Comparison of ENCODE assay signal across 8 cellular contexts in the genomic region with DNA sequence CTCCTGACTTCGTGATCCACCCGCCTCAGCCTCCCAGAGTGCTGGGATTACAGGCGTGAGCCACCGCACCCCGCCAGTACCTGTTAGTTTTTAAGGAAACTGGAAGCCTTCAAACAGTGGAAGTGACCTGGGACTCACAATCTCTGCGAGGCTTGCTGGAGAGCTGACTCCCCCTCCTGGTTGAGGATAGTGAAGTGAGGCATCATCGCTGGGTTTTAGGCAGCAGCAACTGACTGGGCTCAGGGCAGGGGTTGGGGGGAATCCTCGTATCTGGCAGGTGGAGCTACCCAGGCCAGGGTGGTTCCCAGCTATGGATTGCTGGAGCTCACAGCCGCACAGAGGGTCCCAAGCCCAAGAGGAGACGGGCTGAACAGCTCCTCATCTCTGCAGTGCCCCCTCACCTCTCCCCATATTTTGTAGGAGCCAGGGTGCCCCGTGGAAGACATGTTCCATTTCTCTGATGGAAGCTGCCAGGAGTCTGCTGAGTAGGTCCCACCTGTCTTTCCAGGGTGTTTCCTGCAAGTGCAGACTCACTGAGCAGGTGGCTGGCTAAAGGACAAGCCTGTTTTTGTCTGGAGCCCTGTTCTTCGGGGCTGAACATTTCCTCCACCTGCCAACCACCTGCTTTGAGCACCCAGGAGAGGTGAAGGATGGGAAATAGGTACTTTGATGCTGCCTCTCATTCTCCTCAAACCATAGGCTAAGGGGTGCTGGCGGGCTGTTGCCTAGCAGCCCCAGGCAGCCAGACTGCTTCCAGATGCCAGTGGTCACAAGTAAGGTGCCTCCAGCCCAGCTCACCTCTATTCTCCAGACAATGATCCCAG. TPM values are rescaled to one million over a fixed set of nuclear protein-coding genes. Genes with fewer than 3 reads are reported as not detected.
DNase-seq lines count a peak whose midpoint lies in the region; ATAC-seq and TF ChIP-seq lines count a peak whose summit lies in the region.

No MANE protein-coding gene starts in this region.

- intact Hi-C loops in posterior vena cava (cut with DNase I) = no loop called here

- H3K27ac Mint-ChIP-seq in activated naive CD4-positive, alpha-beta T cell treated with anti-CD3 and anti-CD28 coated beads, Interleukin-2, amount 50 U/mL, for 24 hours = peak overlapping the region; percentile 30

- CTCF ChIA-PET in HEK293T (lab: Yijun Ruan, JAX) = interaction anchor here (0.7 kb wide), 1 partner anchor 43 kb away, joined by 3 read pairs; no protein-coding TSS in a partner anchor

- no peaks in the 10 kb centered on the region for H3K27me3 Mint-ChIP-seq in activated naive CD4-positive, alpha-beta T cell treated with anti-CD3 and anti-CD28 coated beads, Interleukin-2, amount 50 U/mL, for 24 hours

- POLR2A ChIA-PET in HEK293T (lab: Yijun Ruan, JAX) = no interaction called here

- no peak overlapping the region for H3K4me3 Mint-ChIP-seq in activated naive CD4-positive, alpha-beta T cell treated with anti-CD3 and anti-CD28 coated beads, Interleukin-2, amount 50 U/mL, for 24 hours

- H3K36me3 Mint-ChIP-seq in activated naive CD4-positive, alpha-beta T cell treated with anti-CD3 and anti-CD28 coated beads, Interleukin-2, amount 50 U/mL, for 24 hours = peaks cover 7% of the 10 kb centered on the region

- TF ChIP-seq CTCF in cardiac fibroblast (IDR thresholded peaks at IDR 0.05; ENCODE audit: low read depth, low read length) = peak; percentile 13

- DNase-seq in activated naive CD4-positive, alpha-beta T cell treated with Interleukin-2 at 50 U/mL for 16 hours = no peak
- peak; percentile 85 for DNase-seq in NCI-H2107 (lab: John Stamatoyannopoulos, UW)
- no peak for DNase-seq in cardiac fibroblast (ENCODE audit: low read depth in 2 of 2)
- DNase-seq in posterior vena cava (ENCODE audit: low spot score) = peak; percentile 73
- DNase-seq in HEK293T (ENCODE audit: extremely low spot score) = no peak

- no peaks in the 10 kb centered on the region for H3K9me3 Mint-ChIP-seq in activated naive CD4-positive, alpha-beta T cell treated with anti-CD3 and anti-CD28 coated beads, Interleukin-2, amount 50 U/mL, for 24 hours

- ATAC-seq in HG02678 (IDR thresholded peaks at IDR 0.05; ENCODE audit: unreplicated experiment) = no peak
- ATAC-seq in GM21723 (IDR thresholded peaks at IDR 0.05; ENCODE audit: unreplicated experiment) = no peak

- no peak overlapping the region for H3K4me3 ChIP-seq in cardiac fibroblast (replicated peaks in 1 of 2; ENCODE audit: low read depth in 2 of 2, low read length in 2 of 2)

- H3K4me1 Mint-ChIP-seq in activated naive CD4-positive, alpha-beta T cell treated with anti-CD3 and anti-CD28 coated beads, Interleukin-2, amount 50 U/mL, for 24 hours = peaks cover 7% of the 10 kb centered on the region

TF ChIP-seq in HEK293T, 16 proteins besides CTCF, POLR2A, EP300 and RAD21:
- TF ChIP-seq NFRKB (IDR thresholded peaks at IDR 0.05) = no peak
- TF ChIP-seq L3MBTL2 (conservative IDR thresholded peaks at IDR 0.05) = no peak
- no peak for TF ChIP-seq CTBP1 (IDR thresholded peaks at IDR 0.05; ENCODE audit: borderline replicate concordance)
- TF ChIP-seq BHLHE40 (IDR thresholded peaks at IDR 0.05; ENCODE audit: borderline replicate concordance) = no peak
- no peak for TF ChIP-seq ELF4 (IDR thresholded peaks at IDR 0.05)
- no peak for TF ChIP-seq SP1 (IDR thresholded peaks at IDR 0.05)
- TF ChIP-seq HDGF (IDR thresholded peaks at IDR 0.05; ENCODE audit: borderline replicate concordance) = no peak
- no peak for TF ChIP-seq PKNOX1 (IDR thresholded peaks at IDR 0.05)
- no peak for TF ChIP-seq TARDBP (IDR thresholded peaks at IDR 0.05)

RNA-seq across cellular contexts. Expression of gene AVIL, which starts 3.1 kb away (rescaled TPM):
- 1 to 10 TPM; 5.6 to 6.3 TPM for total RNA-seq in posterior vena cava

RNA-seq across cellular contexts. Expression of gene CTDSP2, which starts 31.1 kb away (rescaled TPM):
- 100 to 1,000 TPM; 135 to 138 TPM for total RNA-seq in posterior vena cava

RNA-seq across cellular contexts. Expression of gene TSFM, which starts 32.8 kb away (rescaled TPM):
- total RNA-seq in posterior vena cava = 10 to 100 TPM; 15.9 to 16.4 TPM

RNA-seq across cellular contexts. Expression of gene EEF1AKMT3, which starts 43.0 kb away (rescaled TPM):
- 1 to 10 TPM; 7.9 to 9.3 TPM for total RNA-seq in posterior vena cava

RNA-seq across cellular contexts. Expression of gene METTL1, which starts 43.5 kb away (rescaled TPM):
- total RNA-seq in posterior vena cava = 10 to 100 TPM; 16.6 to 22.8 TPM

Comparison
In these comparisons a context has a peak if more than half of its experiments do, and no peak if none do; other contexts are left out.
1. DNase-seq: peak in NCI-H2107 (single experiment) and posterior vena cava (single experiment); none in activated naive CD4-positive, alpha-beta T cell treated with Interleukin-2 at 50 U/mL for 16 hours (single experiment), cardiac fibroblast (0 of 2) and HEK293T (single experiment).